In the genomic region with DNA sequence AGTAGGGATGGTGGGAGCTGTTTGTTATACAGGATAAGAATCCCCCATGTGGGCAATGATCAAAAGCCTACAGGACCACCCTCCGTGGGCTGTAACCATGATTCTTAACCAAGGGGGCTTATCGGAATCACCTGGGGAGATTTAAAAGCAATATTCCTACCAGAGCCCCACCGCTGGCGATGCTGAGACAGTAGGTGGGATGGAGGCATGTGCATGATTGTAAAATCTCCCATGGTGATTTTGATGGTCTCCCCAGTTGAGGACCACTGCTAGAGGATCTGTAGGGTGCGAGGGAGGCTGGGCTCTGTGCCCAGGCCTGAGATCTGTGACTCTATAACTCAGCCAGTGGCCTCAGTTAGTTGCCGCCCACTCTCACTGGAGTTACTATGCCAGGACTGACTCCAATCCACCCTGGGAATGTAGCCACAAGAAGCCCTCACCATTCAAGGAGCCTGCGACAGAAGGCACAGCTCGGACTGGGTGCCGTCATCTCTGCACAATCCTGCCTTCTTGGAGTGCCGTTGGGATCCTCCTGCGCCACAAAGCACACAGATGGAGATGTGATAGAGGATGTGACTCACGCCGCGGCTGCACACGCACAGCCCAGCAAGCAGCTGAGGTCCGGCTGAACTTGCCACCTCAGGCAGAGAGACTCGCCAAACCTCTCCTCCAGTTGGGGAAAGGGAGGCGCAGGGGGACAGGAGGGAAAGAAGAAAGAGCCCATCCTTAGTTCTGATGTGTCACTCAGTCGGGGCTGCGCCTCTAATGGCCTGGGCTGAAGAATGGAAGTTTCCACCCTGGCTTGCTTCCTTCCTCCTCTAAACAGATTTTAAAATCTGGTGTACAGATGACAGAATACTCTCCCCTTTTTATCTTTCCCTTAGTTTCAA, we compare ENCODE assay signal across 9 cellular contexts. TPM values are rescaled to one million over a fixed set of nuclear protein-coding genes. Genes with fewer than 3 reads are reported as not detected.
DNase-seq lines count a peak whose midpoint lies in the region; ATAC-seq and TF ChIP-seq lines count a peak whose summit lies in the region.
"Had no signal": no experiment of that assay in that cellular context is flagged by ENCODE, and none has a peak within 500 bp of the region (broad histone marks: within the 10 kb centered on the region; RNA-seq: fewer than 3 reads in every experiment).

No MANE protein-coding gene starts in this region.

- H3K14ac ChIP-seq in neuronal stem cell (ENCODE audit: low read length), result no peak overlapping the region

- H4K20me1 ChIP-seq in Karpas-422 (ENCODE audit: insufficient read depth, low read depth, low read length), result no peaks in the 10 kb centered on the region

- H2BK5ac ChIP-seq in neuronal stem cell (ENCODE audit: low read length), result peak overlapping the region; percentile 67

- H3K36me3 Mint-ChIP-seq in CD14-positive monocyte, result no peaks in the 10 kb centered on the region
- no peaks in the 10 kb centered on the region for H3K36me3 Mint-ChIP-seq in activated naive CD8-positive, alpha-beta T cell treated with anti-CD3 and anti-CD28 coated beads for 36 hours

- peak overlapping the region; percentile 92 for H4K8ac ChIP-seq in neuronal stem cell (ENCODE audit: low read depth, low read length)

- H3K4ac ChIP-seq in neuronal stem cell (ENCODE audit: low read length), result no peak overlapping the region

- H3K4me1 ChIP-seq in esophagus (ENCODE audit: control insufficient read depth in 2 of 2, insufficient read depth in 2 of 2, low read length in 1 of 2), result peaks cover 2 to 8% of the 10 kb centered on the region in 2 donors
- H3K4me1 ChIP-seq in neuronal stem cell (ENCODE audit: control insufficient read depth in 2 of 2, insufficient read depth in 1 of 2, low read depth in 1 of 2, low read length in 2 of 2), result peaks cover 7% of the 10 kb centered on the region in 2 donors
- H3K4me1 ChIP-seq in Karpas-422 (ENCODE audit: low read length), result peaks cover 3% of the 10 kb centered on the region; the same call in 1 of the 2 replicates

- H3K27me3 Mint-ChIP-seq in CD14-positive monocyte (ENCODE audit: low read depth in 3 of 3), result peaks cover 0 to 2% (median 0%) of the 10 kb centered on the region in 3 donors
- no peaks in the 10 kb centered on the region for H3K27me3 Mint-ChIP-seq in activated naive CD8-positive, alpha-beta T cell treated with anti-CD3 and anti-CD28 coated beads for 36 hours

- ATAC-seq in GM19455 (IDR thresholded peaks at IDR 0.05; ENCODE audit: unreplicated experiment), result no peak
- no peak for ATAC-seq in left lobe of liver

- peak overlapping the region; percentile 30 for H3K18ac ChIP-seq in neuronal stem cell (ENCODE audit: low read length)

- intact Hi-C loops in CD14-positive monocyte (cut with micrococcal nuclease), result no loop called here

- H3K4me3 Mint-ChIP-seq in CD14-positive monocyte, result peak overlapping the region; percentile 60 to 91
- no peak overlapping the region for H3K4me3 Mint-ChIP-seq in activated naive CD8-positive, alpha-beta T cell treated with anti-CD3 and anti-CD28 coated beads for 36 hours
- H3K4me3 Mint-ChIP-seq: central memory CD8-positive, alpha-beta T cell had no signal

- H3K9ac ChIP-seq in neuronal stem cell (ENCODE audit: low read depth, low read length, poor library complexity) (no peak overlapping the region), Karpas-422 (ENCODE audit: low read length) (no peak overlapping the region)

- peak overlapping the region; percentile 43 for H2BK15ac ChIP-seq in neuronal stem cell (ENCODE audit: low read length)

- DNase-seq in CD14-positive monocyte (ENCODE audit: low spot score) (no peak), neuronal stem cell (ENCODE audit: low spot score) (no peak), Karpas-422 (no peak), left lobe of liver (ENCODE audit: low spot score) (no peak)
- DNase-seq in activated naive CD8-positive, alpha-beta T cell treated with anti-CD3 and anti-CD28 coated beads for 36 hours, result no peak

- H2AFZ ChIP-seq in neuronal stem cell (ENCODE audit: low read length) (peak overlapping the region; percentile 87), Karpas-422 (ENCODE audit: low read length) (no peak overlapping the region)

- H3K4me2 ChIP-seq in neuronal stem cell (ENCODE audit: insufficient read depth, low read length, poor library complexity, severe bottlenecking) (no peak overlapping the region), Karpas-422 (ENCODE audit: low read depth, low read length, poor library complexity, severe bottlenecking) (no peak overlapping the region)

- H4K91ac ChIP-seq in neuronal stem cell (ENCODE audit: low read depth, low read length, poor library complexity), result no peak overlapping the region

- H3K9me3 ChIP-seq in esophagus (ENCODE audit: control insufficient read depth in 2 of 2, insufficient read depth in 1 of 2, low read depth in 1 of 2, low read length in 1 of 2), result no peaks in the 10 kb centered on the region
- H3K9me3 ChIP-seq in neuronal stem cell (replicated peaks in 1 of 2; ENCODE audit: control insufficient read depth in 2 of 2, insufficient read depth in 1 of 2, low read depth in 1 of 2, low read length in 2 of 2), result no peaks in the 10 kb centered on the region
- H3K9me3 ChIP-seq in Karpas-422 (ENCODE audit: low read length), result no peaks in the 10 kb centered on the region

- peak overlapping the region in 4 of 7 donors; percentile 9 to 59 (median 49) for H3K27ac Mint-ChIP-seq in CD14-positive monocyte
- H3K27ac Mint-ChIP-seq in activated naive CD8-positive, alpha-beta T cell treated with anti-CD3 and anti-CD28 coated beads for 36 hours, result no peak overlapping the region

- H3K4me1 Mint-ChIP-seq in CD14-positive monocyte, result peaks cover 18% of the 10 kb centered on the region
- H3K4me1 Mint-ChIP-seq in activated naive CD8-positive, alpha-beta T cell treated with anti-CD3 and anti-CD28 coated beads for 36 hours, result peaks cover 3% of the 10 kb centered on the region
- H3K4me1 Mint-ChIP-seq: central memory CD8-positive, alpha-beta T cell had no signal

- peak overlapping the region; percentile 86 to 94 for H3K27ac ChIP-seq in esophagus (ENCODE audit: low read depth in 2 of 2, low read length in 1 of 2)
- no peak overlapping the region for H3K27ac ChIP-seq in neuronal stem cell (replicated peaks; ENCODE audit: low read length)
- H3K27ac ChIP-seq in Karpas-422 (ENCODE audit: low read length), result no peak overlapping the region

- H3K9me3 Mint-ChIP-seq in CD14-positive monocyte, result no peaks in the 10 kb centered on the region
- H3K9me3 Mint-ChIP-seq in activated naive CD8-positive, alpha-beta T cell treated with anti-CD3 and anti-CD28 coated beads for 36 hours, result no peaks in the 10 kb centered on the region
- H3K9me3 Mint-ChIP-seq: central memory CD8-positive, alpha-beta T cell had no signal

- no peak overlapping the region for H2BK120ac ChIP-seq in neuronal stem cell (ENCODE audit: low read depth, low read length)

- H3K79me2 ChIP-seq in Karpas-422 (ENCODE audit: low read length), result no peaks in the 10 kb centered on the region

- TF ChIP-seq CTCF in CD14-positive monocyte (IDR thresholded peaks at IDR 0.05), result no peak

- H2BK12ac ChIP-seq in neuronal stem cell (ENCODE audit: low read length), result no peak overlapping the region

- peak overlapping the region; percentile 11 for H3K23ac ChIP-seq in neuronal stem cell (ENCODE audit: low read depth, low read length, poor library complexity)

- no peaks in the 10 kb centered on the region for H3K27me3 ChIP-seq in esophagus (ENCODE audit: control insufficient read depth in 1 of 2, insufficient read depth in 2 of 2, low read length in 2 of 2)
- H3K27me3 ChIP-seq in neuronal stem cell (ENCODE audit: control insufficient read depth in 3 of 3, insufficient read depth in 3 of 3, low read depth in 1 of 3, low read length in 3 of 3), result no peaks in the 10 kb centered on the region
- no peaks in the 10 kb centered on the region for H3K27me3 ChIP-seq in Karpas-422 (ENCODE audit: low read length)

- no peaks in the 10 kb centered on the region for H3K79me1 ChIP-seq in neuronal stem cell (ENCODE audit: low read depth, low read length)

- peak overlapping the region; percentile 17 to 32 for H3K4me3 ChIP-seq in esophagus (ENCODE audit: low read depth in 1 of 2, low read length in 2 of 2)
- H3K4me3 ChIP-seq in neuronal stem cell (ENCODE audit: low read length in 2 of 2), result no peak overlapping the region
- no peak overlapping the region for H3K4me3 ChIP-seq in Karpas-422 (ENCODE audit: low read length)

- H2AK5ac ChIP-seq in neuronal stem cell (ENCODE audit: low read depth, low read length), result no peak overlapping the region

- H3K36me3 ChIP-seq in esophagus (ENCODE audit: control insufficient read depth in 2 of 2, insufficient read depth in 2 of 2, low read length in 1 of 2) (no peaks in the 10 kb centered on the region), neuronal stem cell (replicated peaks in 1 of 2; ENCODE audit: control insufficient read depth in 2 of 2, insufficient read depth in 2 of 2, low read length in 2 of 2) (no peaks in the 10 kb centered on the region), Karpas-422 (ENCODE audit: insufficient read depth, low read length) (no peaks in the 10 kb centered on the region)

- WGBS in esophagus, 2 donors, result 40 to 57% methylated on average over 20 of the region's 20 CpGs
- WGBS in neuronal stem cell (ENCODE audit: extremely low coverage in 2 of 2, insufficient read length in 2 of 2, insufficient replicate concordance in 1 of 2), 2 donors, result no CpG with 5 or more reads among the region's 20 CpGs

- no peaks in the 10 kb centered on the region for H3K9me2 ChIP-seq in Karpas-422 (replicated peaks; ENCODE audit: insufficient read depth, low read length)

TF ChIP-seq in PFSK-1, 5 proteins besides CTCF, POLR2A, EP300 and RAD21 (continues in another document):
- TF ChIP-seq SIN3A (IDR thresholded peaks at IDR 0.05; ENCODE audit: borderline replicate concordance, insufficient read depth, low read length), result peak; percentile 17; the same call in 1 of the 2 replicates
- peak; percentile 94 for TF ChIP-seq FOXP2 (optimal IDR thresholded peaks at IDR 0.05; ENCODE audit: borderline replicate concordance, extremely low read depth, extremely low read length, insufficient read depth)
- no peak for TF ChIP-seq TAF1 (IDR thresholded peaks at IDR 0.05; ENCODE audit: borderline replicate concordance, insufficient read depth, low read length)

RNA-seq across cellular contexts. Expression of gene AKNAD1, which starts 26.5 kb away (rescaled TPM):
- not detected for polyA plus RNA-seq in CD14-positive monocyte
- polyA plus RNA-seq in PFSK-1 (2012; ENCODE audit: insufficient read length, low read depth), result not detected
- 1 to 10 TPM in 1 of 2 donors, under 1 TPM in 1; 0.98 to 3.3 TPM for polyA plus RNA-seq in esophagus
- 0.04 TPM for polyA plus RNA-seq in neuronal stem cell (2013, experiment 1 of 2)
- not detected for polyA plus RNA-seq in neuronal stem cell (2013, experiment 2 of 2)
- total RNA-seq in Karpas-422 (2014; rRNA removed; shearing (Covaris generic); ENCODE audit: low replicate concordance), result not detected in 2 replicates
- not detected for total RNA-seq in activated naive CD8-positive, alpha-beta T cell treated with anti-CD3 and anti-CD28 coated beads for 36 hours
- not detected for total RNA-seq in left lobe of liver

RNA-seq across cellular contexts. Expression of gene GPSM2, which starts 46.4 kb away (rescaled TPM):
- polyA plus RNA-seq in CD14-positive monocyte (1 to 10 TPM; 2.4 to 4.7 TPM), esophagus (10 to 100 TPM; 30.3 to 40.8 TPM)
- polyA plus RNA-seq in PFSK-1 (2012; ENCODE audit: insufficient read length, low read depth), result 9.6 TPM
- 27.8 TPM for polyA plus RNA-seq in neuronal stem cell (2013, experiment 1 of 2)
- 26.6 TPM for polyA plus RNA-seq in neuronal stem cell (2013, experiment 2 of 2)
- 13.7 and 18.3 TPM in 2 replicates for total RNA-seq in Karpas-422 (2014; rRNA removed; shearing (Covaris generic); ENCODE audit: low replicate concordance)
- total RNA-seq in activated naive CD8-positive, alpha-beta T cell treated with anti-CD3 and anti-CD28 coated beads for 36 hours, result 1 to 10 TPM; 4.8 to 6.3 TPM
- 0.20 TPM for total RNA-seq in left lobe of liver

Comparison
In these comparisons a context has a peak if more than half of its experiments do, and no peak if none do; other contexts are left out.
1. H3K27ac ChIP-seq: peak in esophagus (2 of 2); none in neuronal stem cell (single experiment) and Karpas-422 (single experiment).
2. H3K4me3 ChIP-seq: peak in esophagus (2 of 2); none in neuronal stem cell (0 of 2) and Karpas-422 (single experiment).